Comparison of ENCODE assay signal across 36 cellular contexts in the genomic region with DNA sequence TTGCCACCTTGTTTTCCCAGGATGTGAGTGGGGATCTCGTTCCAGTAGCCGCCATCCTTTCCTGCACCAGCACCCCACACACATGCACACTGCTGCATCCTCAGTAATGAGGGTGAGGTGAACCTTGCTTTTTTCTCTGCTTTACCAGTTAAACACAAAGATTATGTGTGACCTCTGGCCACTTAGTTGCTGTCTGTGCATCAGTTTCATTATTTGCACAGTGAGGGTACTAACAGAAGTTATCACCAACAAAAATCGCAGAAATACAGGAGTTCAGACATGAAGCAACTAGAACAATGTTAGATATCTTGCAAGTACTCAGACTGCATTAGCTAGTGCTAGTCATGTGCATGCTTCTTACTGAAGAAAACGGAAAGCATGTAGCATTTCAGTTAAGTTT. TPM values are rescaled to one million over a fixed set of nuclear protein-coding genes. Genes with fewer than 3 reads are reported as not detected.
"Had no signal": no experiment of that assay in that cellular context is flagged by ENCODE, and none has a peak within 500 bp of the region (broad histone marks: within the 10 kb centered on the region; RNA-seq: fewer than 3 reads in every experiment).

No MANE protein-coding gene starts in this region.

- H3K9me3 ChIP-seq: adrenal gland, body of pancreas, breast epithelium had no signal

- H3K4me3 ChIP-seq: adrenal gland, body of pancreas, breast epithelium had no signal

- H3K36me3 Mint-ChIP-seq: activated CD4-positive, alpha-beta memory T cell treated with anti-CD3 and anti-CD28 coated beads for 36 hours; activated naive CD4-positive, alpha-beta T cell treated with anti-CD3 and anti-CD28 coated beads, Interleukin-2, amount 50 U/mL, for 72 hours; activated naive CD8-positive, alpha-beta T cell treated with anti-CD3 and anti-CD28 coated beads for 36 hours had no signal

- H3K27ac Mint-ChIP-seq: activated B cell treated with CpG ODN at 0.5 μM for 24 hours; activated CD4-positive, alpha-beta memory T cell treated with anti-CD3 and anti-CD28 coated beads for 36 hours; activated CD4-positive, alpha-beta T cell treated with anti-CD3 and anti-CD28 coated beads, Interleukin-2, amount 10 ng/mL, durations not matched to agents 24 days and 14 days; activated CD8-positive, alpha-beta T cell treated with anti-CD3 and anti-CD28 coated beads for 36 hours; activated naive CD4-positive, alpha-beta T cell treated with anti-CD3 and anti-CD28 coated beads for 36 hours; activated naive CD4-positive, alpha-beta T cell treated with anti-CD3 and anti-CD28 coated beads, Interleukin-2, amount 50 U/mL, for 72 hours; activated naive CD8-positive, alpha-beta T cell treated with anti-CD3 and anti-CD28 coated beads for 36 hours; activated T-cell treated with anti-CD3 and anti-CD28 coated beads, Interleukin-2, amount 50 U/mL, for 72 hours; activated T-helper 1 cell treated with anti-CD3 and anti-CD28 coated beads, Interleukin-12 subunit alpha, Interleukin-12 subunit beta, Interleukin-2, Interleukin-4 antibody, amounts not matched to agents 30 ng/mL and 10 ng/mL and 1 ng/mL, durations not matched to agents 14 hours and 24 hours and 36 hours; activated T-helper 17 cell treated with anti-CD3 and anti-CD28 coated beads, Interleukin-2, amount 50 U/mL, for 72 hours; T-helper 1 cell treated with Interleukin-12 subunit alpha and Interleukin-12 subunit beta and Interleukin-4 antibody, amounts not matched to agents 30 μg/mL and 1 μg/mL, for 36 hours; T-helper 2 cell treated with Interferon-gamma antibody and Interleukin-4, amounts not matched to agents 5 μg/mL and 100 μg/mL, for 36 hours had no signal

- DNase-seq: activated B cell treated with CpG ODN at 0.5 μM for 24 hours; activated CD4-positive, alpha-beta memory T cell treated with anti-CD3 and anti-CD28 coated beads for 36 hours; activated CD4-positive, alpha-beta T cell treated with anti-CD3 and anti-CD28 coated beads for 4 hours; activated CD4-positive, alpha-beta T cell treated with anti-CD3 and anti-CD28 coated beads, Interleukin-2, amount 10 ng/mL, durations not matched to agents 24 days and 14 days; activated CD4-positive, alpha-beta T cell treated with anti-CD3 and anti-CD28 coated beads, Interleukin-2, amount 50 U/mL, for 1 hour; activated CD4-positive, alpha-beta T cell treated with anti-CD3 and anti-CD28 coated beads, Interleukin-2, amount 50 U/mL, for 4 hours; activated CD4-positive, CD25-positive, alpha-beta regulatory T cell treated with anti-CD3 and anti-CD28 coated beads, Interleukin-2, amount 50 U/mL, for 72 hours; activated CD8-positive, alpha-beta memory T cell treated with anti-CD3 and anti-CD28 coated beads, Interleukin-2, amount 50 U/mL, for 4 hours; activated CD8-positive, alpha-beta T cell treated with anti-CD3 and anti-CD28 coated beads for 36 hours; activated effector memory CD4-positive, alpha-beta T cell treated with anti-CD3 and anti-CD28 coated beads, Interleukin-2, amount 50 U/mL, for 16 hours; activated gamma-delta T cell treated with Interleukin-2 at 50 U/mL for 16 hours; activated naive CD4-positive, alpha-beta T cell; activated naive CD4-positive, alpha-beta T cell treated with anti-CD3 and anti-CD28 coated beads for 36 hours; activated naive CD4-positive, alpha-beta T cell treated with anti-CD3 and anti-CD28 coated beads, Interleukin-2, amount 50 U/mL, for 16 hours; activated naive CD8-positive, alpha-beta T cell treated with anti-CD3 and anti-CD28 coated beads for 36 hours; activated T-cell treated with anti-CD3 and anti-CD28 coated beads for 4 hours; activated T-cell treated with anti-CD3 and anti-CD28 coated beads, Interleukin-2, amount 50 U/mL, for 1 hour; activated T-cell treated with anti-CD3 and anti-CD28 coated beads, Interleukin-2, amount 50 U/mL, for 4 hours; activated T-cell treated with anti-CD3 and anti-CD28 coated beads, Interleukin-2, amount 50 U/mL, for 72 hours; adrenal gland; amniotic stem cell; aorta; body of pancreas; brain microvascular endothelial cell; central memory CD4-positive, alpha-beta T cell; T-helper 1 cell; T-helper 2 cell; T-helper 9 cell had no signal

- H3K9me3 Mint-ChIP-seq: activated B cell treated with CpG ODN at 0.5 μM for 24 hours; activated CD4-positive, alpha-beta T cell treated with anti-CD3 and anti-CD28 coated beads, Interleukin-2, amount 10 ng/mL, durations not matched to agents 24 days and 14 days; activated CD8-positive, alpha-beta T cell treated with anti-CD3 and anti-CD28 coated beads for 36 hours; activated naive CD4-positive, alpha-beta T cell treated with anti-CD3 and anti-CD28 coated beads for 36 hours; activated naive CD8-positive, alpha-beta T cell treated with anti-CD3 and anti-CD28 coated beads for 36 hours; activated T-cell treated with anti-CD3 and anti-CD28 coated beads, Interleukin-2, amount 50 U/mL, for 4 hours; activated T-cell treated with anti-CD3 and anti-CD28 coated beads, Interleukin-2, amount 50 U/mL, for 72 hours; activated T-helper 1 cell treated with anti-CD3 and anti-CD28 coated beads, Interleukin-12 subunit alpha, Interleukin-12 subunit beta, Interleukin-2, Interleukin-4 antibody, amounts not matched to agents 30 ng/mL and 10 ng/mL and 1 ng/mL, durations not matched to agents 14 hours and 24 hours and 36 hours; activated T-helper 17 cell treated with anti-CD3 and anti-CD28 coated beads, Interleukin-2, amount 50 U/mL, for 72 hours; T-helper 2 cell treated with Interferon-gamma antibody and Interleukin-4, amounts not matched to agents 5 μg/mL and 100 μg/mL, for 36 hours had no signal

- H3K36me3 ChIP-seq: adrenal gland, brain microvascular endothelial cell, breast epithelium had no signal

- H3K4me3 Mint-ChIP-seq: activated B cell treated with CpG ODN at 0.5 μM for 24 hours; activated CD4-positive, alpha-beta memory T cell treated with anti-CD3 and anti-CD28 coated beads for 36 hours; activated CD4-positive, alpha-beta T cell treated with anti-CD3 and anti-CD28 coated beads, Interleukin-2, amount 10 ng/mL, durations not matched to agents 24 days and 14 days; activated CD8-positive, alpha-beta T cell treated with anti-CD3 and anti-CD28 coated beads for 36 hours; activated naive CD4-positive, alpha-beta T cell treated with anti-CD3 and anti-CD28 coated beads for 36 hours; activated naive CD8-positive, alpha-beta T cell treated with anti-CD3 and anti-CD28 coated beads for 36 hours; activated T-cell treated with anti-CD3 and anti-CD28 coated beads, Interleukin-2, amount 50 U/mL, for 4 hours; activated T-cell treated with anti-CD3 and anti-CD28 coated beads, Interleukin-2, amount 50 U/mL, for 72 hours; activated T-helper 1 cell treated with anti-CD3 and anti-CD28 coated beads, Interleukin-12 subunit alpha, Interleukin-12 subunit beta, Interleukin-2, Interleukin-4 antibody, amounts not matched to agents 30 ng/mL and 10 ng/mL and 1 ng/mL, durations not matched to agents 14 hours and 24 hours and 36 hours; activated T-helper 17 cell treated with anti-CD3 and anti-CD28 coated beads, Interleukin-2, amount 50 U/mL, for 72 hours; T-helper 1 cell treated with Interleukin-12 subunit alpha and Interleukin-12 subunit beta and Interleukin-4 antibody, amounts not matched to agents 30 μg/mL and 1 μg/mL, for 36 hours; T-helper 2 cell treated with Interferon-gamma antibody and Interleukin-4, amounts not matched to agents 5 μg/mL and 100 μg/mL, for 36 hours had no signal

- H3K27me3 ChIP-seq: body of pancreas, brain microvascular endothelial cell, breast epithelium had no signal

- H3K27me3 Mint-ChIP-seq: activated B cell treated with CpG ODN at 0.5 μM for 24 hours; activated CD4-positive, alpha-beta T cell treated with anti-CD3 and anti-CD28 coated beads, Interleukin-2, amount 10 ng/mL, durations not matched to agents 24 days and 14 days had no signal

- H3K27ac ChIP-seq: adrenal gland, body of pancreas, brain microvascular endothelial cell, breast epithelium, VCaP had no signal

- H3K4me1 Mint-ChIP-seq: activated B cell treated with CpG ODN at 0.5 μM for 24 hours; activated CD4-positive, alpha-beta T cell treated with anti-CD3 and anti-CD28 coated beads, Interleukin-2, amount 10 ng/mL, durations not matched to agents 24 days and 14 days; activated naive CD8-positive, alpha-beta T cell treated with anti-CD3 and anti-CD28 coated beads for 36 hours; activated T-helper 17 cell treated with anti-CD3 and anti-CD28 coated beads, Interleukin-2, amount 50 U/mL, for 72 hours had no signal

- H3K4me1 ChIP-seq: adrenal gland, breast epithelium had no signal

- ATAC-seq: activated CD8-positive, alpha-beta T cell treated with anti-CD3 and anti-CD28 coated beads for 36 hours; activated naive CD4-positive, alpha-beta T cell treated with anti-CD3 and anti-CD28 coated beads, Interleukin-2, amount 50 U/mL, for 72 hours; activated T-cell treated with anti-CD3 and anti-CD28 coated beads, Interleukin-2, amount 50 U/mL, for 4 hours; activated T-cell treated with anti-CD3 and anti-CD28 coated beads, Interleukin-2, amount 50 U/mL, for 72 hours; activated T-helper 17 cell treated with anti-CD3 and anti-CD28 coated beads, Interleukin-2, amount 50 U/mL, for 72 hours; body of pancreas had no signal

RNA-seq across cellular contexts. Expression of a gene that starts 17.4 kb away (rescaled TPM):
- total RNA-seq: activated B cell treated with CpG ODN at 0.5 μM for 24 hours; activated CD4-positive, alpha-beta memory T cell treated with anti-CD3 and anti-CD28 coated beads for 36 hours; activated CD8-positive, alpha-beta memory T cell treated with anti-CD3 and anti-CD28 coated beads for 36 hours; activated CD8-positive, alpha-beta T cell treated with anti-CD3 and anti-CD28 coated beads for 36 hours; activated naive CD4-positive, alpha-beta T cell treated with anti-CD3 and anti-CD28 coated beads for 36 hours; activated naive CD4-positive, alpha-beta T cell treated with anti-CD3 and anti-CD28 coated beads, Interleukin-2, amount 50 U/mL, for 72 hours; activated naive CD8-positive, alpha-beta T cell treated with anti-CD3 and anti-CD28 coated beads for 36 hours; activated T-cell treated with anti-CD3 and anti-CD28 coated beads, Interleukin-2, amount 50 U/mL, for 4 hours had no signal
